In genomic region chr5:146993876-146994530, GRCh38 we compare ENCODE assay signal across 28 cellular contexts.
A peak's percentile ranks its signal among the peaks of the same experiment; 100 is the strongest.
DNase-seq lines count a peak whose midpoint lies in the region; ATAC-seq and TF ChIP-seq lines count a peak whose summit lies in the region.
"Had no signal": no experiment of that assay in that cellular context is flagged by ENCODE, and none has a peak within 500 bp of the region (broad histone marks: within the 10 kb centered on the region; RNA-seq: fewer than 3 reads in every experiment).

No MANE protein-coding gene starts in this region.

- no peaks in the 10 kb centered on the region for H3K36me3 Mint-ChIP-seq in mesothelial cell of epicardium

- H3K9me3 Mint-ChIP-seq in mesothelial cell of epicardium, result peaks cover 23% of the 10 kb centered on the region
- H3K9me3 Mint-ChIP-seq: activated CD8-positive, alpha-beta T cell treated with anti-CD3 and anti-CD28 coated beads for 36 hours had no signal

- no peak overlapping the region for H3K27ac Mint-ChIP-seq in mesothelial cell of epicardium
- H3K27ac Mint-ChIP-seq: activated CD8-positive, alpha-beta T cell treated with anti-CD3 and anti-CD28 coated beads for 36 hours had no signal

- TF ChIP-seq CTCF in omental fat pad (IDR thresholded peaks at IDR 0.05), result no peak
- no peak for TF ChIP-seq CTCF in mesothelial cell of epicardium (IDR thresholded peaks at IDR 0.05; ENCODE audit: unreplicated experiment)

- H3K27ac ChIP-seq in caudate nucleus (ENCODE audit: low read depth, low read length), result peak overlapping the region; percentile 3
- H3K27ac ChIP-seq: A549, foreskin keratinocyte, KMS-11, psoas muscle, SJSA1, skin epidermis, upper lobe of left lung had no signal

- ATAC-seq in omental fat pad (ENCODE audit: low FRiP score) (no peak), HG03469 (IDR thresholded peaks at IDR 0.05; ENCODE audit: unreplicated experiment) (no peak)
- ATAC-seq: A549; activated CD8-positive, alpha-beta T cell treated with anti-CD3 and anti-CD28 coated beads for 36 hours; foreskin keratinocyte; psoas muscle had no signal

- no peak overlapping the region for H3K4me3 Mint-ChIP-seq in mesothelial cell of epicardium
- H3K4me3 Mint-ChIP-seq: activated CD8-positive, alpha-beta T cell treated with anti-CD3 and anti-CD28 coated beads for 36 hours; neural crest cell had no signal

- peak in 10 of 14 donors; percentile 3 to 66 (median 20) for DNase-seq in C1 segment of cervical spinal cord (lab: John Stamatoyannopoulos, UW)
- peak; percentile 2 for DNase-seq in RPMI7951 (ENCODE audit: low read depth)
- peak in 29 of 61 donors; percentile 2 to 59 (median 10) for DNase-seq in caudate nucleus (lab: John Stamatoyannopoulos, UW)
- peak; percentile 6 for DNase-seq in myocyte (ENCODE audit: low read depth)
- DNase-seq in omental fat pad (ENCODE audit: low spot score), result no peak
- no peak for DNase-seq in dermis blood vessel endothelial cell
- no peak for DNase-seq in mesothelial cell of epicardium (ENCODE audit: low spot score in 2 of 2, unreplicated experiment in 2 of 2)
- DNase-seq: activated CD4-positive, alpha-beta T cell treated with anti-CD3 and anti-CD28 coated beads for 1 hour; activated CD8-positive, alpha-beta T cell treated with anti-CD3 and anti-CD28 coated beads for 36 hours; activated gamma-delta T cell; activated T-cell treated with anti-CD3 and anti-CD28 coated beads for 4 hours; BE2C; DMS79; erythroblast; foreskin keratinocyte; NCI-H1694; NCI-H2171 treated with DMSO at 0.1 percent for 48 hours; NCI-H69; psoas muscle; stimulated activated CD4-positive, alpha-beta T cell treated with anti-CD3 and anti-CD28 coated beads, Interleukin-1b, Interleukin-23, amount 100 ng/mL, for 48 hours; T-helper 1 cell; upper lobe of left lung had no signal

- peaks cover 7% of the 10 kb centered on the region for H3K4me1 Mint-ChIP-seq in mesothelial cell of epicardium

- peaks cover 6% of the 10 kb centered on the region for H3K27me3 Mint-ChIP-seq in mesothelial cell of epicardium (ENCODE audit: low read depth)

Comparison
In these comparisons a context has a peak if more than half of its experiments do, and no peak if none do; other contexts are left out.
1. DNase-seq: peak in C1 segment of cervical spinal cord (10 of 14), RPMI7951 (single experiment) and myocyte (single experiment); none in omental fat pad (single experiment), dermis blood vessel endothelial cell (single experiment) and mesothelial cell of epicardium (0 of 2).